ENCODE assay signal across 2 cellular contexts in genomic region chr6:26113570-26113969, GRCh38.
TF ChIP-seq lines count a peak whose summit lies in the region.

No MANE protein-coding gene starts in this region.

TF ChIP-seq in HepG2, 621 proteins besides CTCF, POLR2A, EP300 and RAD21:
- no peak for TF ChIP-seq NFKBIZ (CRISPR knock-in tag; IDR thresholded peaks at IDR 0.05)
- TF ChIP-seq ZNF704 (CRISPR knock-in tag; IDR thresholded peaks at IDR 0.05; ENCODE audit: borderline replicate concordance) = no peak
- TF ChIP-seq TFE3 (CRISPR knock-in tag; IDR thresholded peaks at IDR 0.05) = no peak
- no peak for TF ChIP-seq NFATC3 (CRISPR knock-in tag; IDR thresholded peaks at IDR 0.05)
- TF ChIP-seq TCF7L2 (IDR thresholded peaks at IDR 0.05; ENCODE audit: low read depth, low read length) = no peak
- TF ChIP-seq GRHL1 (CRISPR knock-in tag; conservative IDR thresholded peaks at IDR 0.05) = no peak
- TF ChIP-seq RCOR2 (CRISPR knock-in tag; IDR thresholded peaks at IDR 0.05) = no peak
- no peak for TF ChIP-seq TFDP2 (CRISPR knock-in tag; IDR thresholded peaks at IDR 0.05)
- no peak for TF ChIP-seq ZKSCAN8 (CRISPR knock-in tag; IDR thresholded peaks at IDR 0.05; ENCODE audit: borderline replicate concordance)
- TF ChIP-seq ZBTB26 (CRISPR knock-in tag; IDR thresholded peaks at IDR 0.05; ENCODE audit: borderline replicate concordance) = no peak
- TF ChIP-seq ZNF574 (CRISPR knock-in tag; IDR thresholded peaks at IDR 0.05) = no peak

TF ChIP-seq in H1, 55 proteins besides CTCF, POLR2A, EP300 and RAD21:
- TF ChIP-seq JUN (IDR thresholded peaks at IDR 0.05; ENCODE audit: low read depth, low read length) = no peak
- no peak for TF ChIP-seq KDM4A (IDR thresholded peaks at IDR 0.05; ENCODE audit: low read depth, low read length, severe bottlenecking)
- no peak for TF ChIP-seq NANOG (IDR thresholded peaks at IDR 0.05; ENCODE audit: insufficient read depth, low read depth, low read length, poor library complexity, severe bottlenecking)
- TF ChIP-seq ASH2L (IDR thresholded peaks at IDR 0.05; ENCODE audit: low read length) = no peak
- TF ChIP-seq SP1 (IDR thresholded peaks at IDR 0.05; ENCODE audit: low read depth, low read length) = no peak
- TF ChIP-seq GABPA (IDR thresholded peaks at IDR 0.05; ENCODE audit: borderline replicate concordance, insufficient read depth, low read length) = no peak
- TF ChIP-seq POLR2AphosphoS5 (IDR thresholded peaks at IDR 0.05; ENCODE audit: low read depth, low read length) = no peak
- TF ChIP-seq CEBPB (IDR thresholded peaks at IDR 0.05; ENCODE audit: low read depth, low read length) = no peak
- TF ChIP-seq GTF2F1 (IDR thresholded peaks at IDR 0.05; ENCODE audit: borderline replicate concordance, low read depth, low read length) = no peak
- no peak for TF ChIP-seq CTBP2 (IDR thresholded peaks at IDR 0.05; ENCODE audit: borderline replicate concordance, insufficient read depth, insufficient read length, low read length)
- no peak for TF ChIP-seq YY1 (IDR thresholded peaks at IDR 0.05; ENCODE audit: low read depth, low read length)
- TF ChIP-seq BRCA1 (IDR thresholded peaks at IDR 0.05; ENCODE audit: low read depth, low read length) = no peak
- no peak for TF ChIP-seq PHF8 (conservative IDR thresholded peaks at IDR 0.05; ENCODE audit: low read depth, low read length)
- TF ChIP-seq SIRT6 (IDR thresholded peaks at IDR 0.05; ENCODE audit: low read length) = no peak
- no peak for TF ChIP-seq SUZ12 (IDR thresholded peaks at IDR 0.05; ENCODE audit: low read length)
- no peak for TF ChIP-seq USF2 (IDR thresholded peaks at IDR 0.05; ENCODE audit: low read length)
- TF ChIP-seq TBP (IDR thresholded peaks at IDR 0.05; ENCODE audit: low read depth, low read length) = no peak
- no peak for TF ChIP-seq CREB1 (IDR thresholded peaks at IDR 0.05)
- no peak for TF ChIP-seq CBX8 (IDR thresholded peaks at IDR 0.05; ENCODE audit: borderline replicate concordance, low read depth, low read length)
